38 cellular contexts compared by ENCODE assay signal in genomic region chr13:99700468-99700867, GRCh38.
"Had no signal": no experiment of that assay in that cellular context is flagged by ENCODE, and none has a peak within 500 bp of the region (broad histone marks: within the 10 kb centered on the region; RNA-seq: fewer than 3 reads in every experiment).

No MANE protein-coding gene starts in this region.

- H3K4me1 Mint-ChIP-seq: activated CD4-positive, alpha-beta T cell treated with anti-CD3 and anti-CD28 coated beads for 36 hours; activated naive CD8-positive, alpha-beta T cell treated with anti-CD3 and anti-CD28 coated beads, Interleukin-2, amount 50 U/mL, for 24 hours had no signal

- H3K27me3 Mint-ChIP-seq: activated CD4-positive, alpha-beta memory T cell treated with anti-CD3 and anti-CD28 coated beads for 36 hours; activated CD4-positive, alpha-beta T cell treated with anti-CD3 and anti-CD28 coated beads for 36 hours; activated CD4-positive, alpha-beta T cell treated with anti-CD3 and anti-CD28 coated beads, Interleukin-2, amount 10 ng/mL, durations not matched to agents 24 days and 14 days; activated CD8-positive, alpha-beta memory T cell treated with anti-CD3 and anti-CD28 coated beads, Interleukin-2, amount 10 ng/mL, durations not matched to agents 7 days and 5 days; activated naive CD4-positive, alpha-beta T cell treated with anti-CD3 and anti-CD28 coated beads, Interleukin-2, amount 50 U/mL, for 24 hours; activated naive CD8-positive, alpha-beta T cell treated with anti-CD3 and anti-CD28 coated beads for 36 hours; activated naive CD8-positive, alpha-beta T cell treated with anti-CD3 and anti-CD28 coated beads, Interleukin-2, amount 50 U/mL, for 24 hours; effector memory CD8-positive, alpha-beta T cell; T-helper 17 cell had no signal

- H3K27me3 ChIP-seq: adrenal gland, body of pancreas, esophagus squamous epithelium, gastroesophageal sphincter, heart right ventricle had no signal

- FAIRE-seq: colon, endometrium, endothelial cell of umbilical vein had no signal

- H3K4me3 Mint-ChIP-seq: activated CD4-positive, alpha-beta memory T cell treated with anti-CD3 and anti-CD28 coated beads for 36 hours; activated CD4-positive, alpha-beta T cell treated with anti-CD3 and anti-CD28 coated beads for 36 hours; activated CD4-positive, alpha-beta T cell treated with anti-CD3 and anti-CD28 coated beads, Interleukin-2, amount 10 ng/mL, durations not matched to agents 24 days and 14 days; activated CD8-positive, alpha-beta memory T cell treated with anti-CD3 and anti-CD28 coated beads, Interleukin-2, amount 10 ng/mL, durations not matched to agents 7 days and 5 days; activated CD8-positive, alpha-beta T cell treated with anti-CD3 and anti-CD28 coated beads, Interleukin-2, amount 10 ng/mL, durations not matched to agents 7 days and 5 days; activated naive CD4-positive, alpha-beta T cell treated with anti-CD3 and anti-CD28 coated beads for 36 hours; activated naive CD4-positive, alpha-beta T cell treated with anti-CD3 and anti-CD28 coated beads, Interleukin-2, amount 50 U/mL, for 24 hours; activated naive CD8-positive, alpha-beta T cell treated with anti-CD3 and anti-CD28 coated beads for 36 hours; activated naive CD8-positive, alpha-beta T cell treated with anti-CD3 and anti-CD28 coated beads, Interleukin-2, amount 50 U/mL, for 24 hours; activated T-helper 1 cell treated with anti-CD3 and anti-CD28 coated beads, Interleukin-12 subunit alpha, Interleukin-12 subunit beta, Interleukin-2, Interleukin-4 antibody, amounts not matched to agents 30 ng/mL and 10 ng/mL and 1 ng/mL, durations not matched to agents 14 hours and 24 hours and 36 hours; effector memory CD8-positive, alpha-beta T cell; T-helper 17 cell; T-helper 2 cell treated with Interferon-gamma antibody and Interleukin-4, amounts not matched to agents 5 μg/mL and 100 μg/mL, for 36 hours had no signal

- H3K36me3 Mint-ChIP-seq: activated CD4-positive, alpha-beta memory T cell treated with anti-CD3 and anti-CD28 coated beads for 36 hours; activated CD8-positive, alpha-beta memory T cell treated with anti-CD3 and anti-CD28 coated beads, Interleukin-2, amount 10 ng/mL, durations not matched to agents 7 days and 5 days; activated naive CD4-positive, alpha-beta T cell treated with anti-CD3 and anti-CD28 coated beads, Interleukin-2, amount 50 U/mL, for 24 hours; activated naive CD8-positive, alpha-beta T cell treated with anti-CD3 and anti-CD28 coated beads for 36 hours had no signal

- H3K27ac ChIP-seq: adrenal gland, body of pancreas, epithelial cell of prostate, esophagus squamous epithelium, gastroesophageal sphincter, heart right ventricle, WERI-Rb-1 had no signal

- DNase-seq: activated CD4-positive, alpha-beta memory T cell treated with anti-CD3 and anti-CD28 coated beads for 36 hours; activated CD4-positive, alpha-beta T cell treated with anti-CD3 and anti-CD28 coated beads for 36 hours; activated CD4-positive, alpha-beta T cell treated with anti-CD3 and anti-CD28 coated beads, Interleukin-2, amount 10 ng/mL, durations not matched to agents 24 days and 14 days; activated CD4-positive, CD25-positive, alpha-beta regulatory T cell; activated CD4-positive, CD25-positive, alpha-beta regulatory T cell treated with anti-CD3 and anti-CD28 coated beads, Interleukin-2, amount 50 U/mL, for 72 hours; activated CD8-positive, alpha-beta memory T cell treated with anti-CD3 and anti-CD28 coated beads, Interleukin-2, amount 10 ng/mL, durations not matched to agents 7 days and 5 days; activated CD8-positive, alpha-beta memory T cell treated with anti-CD3 and anti-CD28 coated beads, Interleukin-2, amount 50 U/mL, for 4 hours; activated CD8-positive, alpha-beta T cell treated with anti-CD3 and anti-CD28 coated beads, Interleukin-2, amount 10 ng/mL, durations not matched to agents 7 days and 5 days; activated effector memory CD4-positive, alpha-beta T cell treated with anti-CD3 and anti-CD28 coated beads, Interleukin-2, amount 50 U/mL, for 16 hours; activated naive CD4-positive, alpha-beta T cell treated with anti-CD3 and anti-CD28 coated beads for 36 hours; activated naive CD8-positive, alpha-beta T cell treated with anti-CD3 and anti-CD28 coated beads for 36 hours; activated naive CD8-positive, alpha-beta T cell treated with anti-CD3 and anti-CD28 coated beads, Interleukin-2, amount 50 U/mL, for 24 hours; activated T-cell treated with anti-CD3 and anti-CD28 coated beads, Interleukin-2, amount 50 U/mL, for 1 hour; activated T-cell treated with anti-CD3 and anti-CD28 coated beads, Interleukin-2, amount 50 U/mL, for 48 hours; adrenal gland; amygdala; aorta; body of pancreas; caudate nucleus; cortex of kidney; dermis blood vessel endothelial cell; effector CD4-positive, alpha-beta T cell; effector memory CD8-positive, alpha-beta T cell; esophagus squamous epithelium; foreskin melanocyte; heart right ventricle; T-helper 17 cell; T1000; WERI-Rb-1 had no signal

- H3K36me3 ChIP-seq: adrenal gland, esophagus squamous epithelium, gastroesophageal sphincter, heart right ventricle, WERI-Rb-1 had no signal

- H3K9me3 ChIP-seq: adrenal gland, body of pancreas, esophagus squamous epithelium, gastroesophageal sphincter, heart right ventricle had no signal

- H3K27ac Mint-ChIP-seq: activated CD4-positive, alpha-beta memory T cell treated with anti-CD3 and anti-CD28 coated beads for 36 hours; activated CD4-positive, alpha-beta T cell treated with anti-CD3 and anti-CD28 coated beads for 36 hours; activated CD4-positive, alpha-beta T cell treated with anti-CD3 and anti-CD28 coated beads, Interleukin-2, amount 10 ng/mL, durations not matched to agents 24 days and 14 days; activated CD8-positive, alpha-beta memory T cell treated with anti-CD3 and anti-CD28 coated beads, Interleukin-2, amount 10 ng/mL, durations not matched to agents 7 days and 5 days; activated CD8-positive, alpha-beta T cell treated with anti-CD3 and anti-CD28 coated beads, Interleukin-2, amount 10 ng/mL, durations not matched to agents 7 days and 5 days; activated naive CD4-positive, alpha-beta T cell treated with anti-CD3 and anti-CD28 coated beads for 36 hours; activated naive CD4-positive, alpha-beta T cell treated with anti-CD3 and anti-CD28 coated beads, Interleukin-2, amount 50 U/mL, for 24 hours; activated naive CD8-positive, alpha-beta T cell treated with anti-CD3 and anti-CD28 coated beads for 36 hours; activated naive CD8-positive, alpha-beta T cell treated with anti-CD3 and anti-CD28 coated beads, Interleukin-2, amount 50 U/mL, for 24 hours; activated T-helper 1 cell treated with anti-CD3 and anti-CD28 coated beads, Interleukin-12 subunit alpha, Interleukin-12 subunit beta, Interleukin-2, Interleukin-4 antibody, amounts not matched to agents 30 ng/mL and 10 ng/mL and 1 ng/mL, durations not matched to agents 14 hours and 24 hours and 36 hours; activated T-helper 2 cell treated with anti-CD3 and anti-CD28 coated beads, Interferon-gamma antibody, Interleukin-2, Interleukin-4, amounts not matched to agents 10 μg/mL and 5 μg/mL and 100 μg/mL, durations not matched to agents 14 hours and 24 hours and 36 hours; effector memory CD8-positive, alpha-beta T cell; T-helper 17 cell; T-helper 2 cell treated with Interferon-gamma antibody and Interleukin-4, amounts not matched to agents 5 μg/mL and 100 μg/mL, for 36 hours had no signal

- H3K4me3 ChIP-seq: adrenal gland, body of pancreas, esophagus squamous epithelium, gastroesophageal sphincter, heart right ventricle had no signal

- H3K9me3 Mint-ChIP-seq: activated CD4-positive, alpha-beta memory T cell treated with anti-CD3 and anti-CD28 coated beads for 36 hours; activated CD4-positive, alpha-beta T cell treated with anti-CD3 and anti-CD28 coated beads, Interleukin-2, amount 10 ng/mL, durations not matched to agents 24 days and 14 days; activated naive CD4-positive, alpha-beta T cell treated with anti-CD3 and anti-CD28 coated beads for 36 hours; activated naive CD4-positive, alpha-beta T cell treated with anti-CD3 and anti-CD28 coated beads, Interleukin-2, amount 50 U/mL, for 24 hours; activated naive CD8-positive, alpha-beta T cell treated with anti-CD3 and anti-CD28 coated beads for 36 hours; activated naive CD8-positive, alpha-beta T cell treated with anti-CD3 and anti-CD28 coated beads, Interleukin-2, amount 50 U/mL, for 24 hours; activated T-helper 1 cell treated with anti-CD3 and anti-CD28 coated beads, Interleukin-12 subunit alpha, Interleukin-12 subunit beta, Interleukin-2, Interleukin-4 antibody, amounts not matched to agents 30 ng/mL and 10 ng/mL and 1 ng/mL, durations not matched to agents 14 hours and 24 hours and 36 hours; activated T-helper 2 cell treated with anti-CD3 and anti-CD28 coated beads, Interferon-gamma antibody, Interleukin-2, Interleukin-4, amounts not matched to agents 10 μg/mL and 5 μg/mL and 100 μg/mL, durations not matched to agents 14 hours and 24 hours and 36 hours; effector memory CD8-positive, alpha-beta T cell; T-helper 2 cell treated with Interferon-gamma antibody and Interleukin-4, amounts not matched to agents 5 μg/mL and 100 μg/mL, for 36 hours had no signal

- H3K4me1 ChIP-seq: adrenal gland, body of pancreas, esophagus squamous epithelium, gastroesophageal sphincter, heart right ventricle had no signal
